In genomic region chr6:27130668-27131428, GRCh38 we compare ENCODE assay signal across 8 cellular contexts.
A peak's percentile ranks its signal among the peaks of the same experiment; 100 is the strongest.
DNase-seq lines count a peak whose midpoint lies in the region; ATAC-seq and TF ChIP-seq lines count a peak whose summit lies in the region.

No MANE protein-coding gene starts in this region.

- TF ChIP-seq CTCF in RWPE1 (conservative IDR thresholded peaks at IDR 0.05; ENCODE audit: low read depth), result no peak

- peak overlapping the region in 1 of 2 donors; percentile 62 for H3K9ac ChIP-seq in stomach smooth muscle (ENCODE audit: low read length in 2 of 2)

- intact Hi-C loops in left colon (cut with DNase I, micrococcal nuclease), result no loop called here

- in situ Hi-C loops in HAP-1 (cut with MboI; ENCODE audit: low sequenced_read_pairs), result loop anchor here (5.0 kb wide), 2 partner anchors 859 to 934 kb away; a partner anchor contains a TSS

- H3K27ac ChIP-seq in RWPE1 (peak overlapping the region; percentile 99), iPS DF 6.9 (ENCODE audit: low read length) (no peak overlapping the region), stomach smooth muscle (ENCODE audit: low read length) (peak overlapping the region; percentile 89)

- CTCF ChIA-PET in RWPE1 (lab: Yijun Ruan, JAX), result interaction anchor here (0.6 kb wide), 1 partner anchor 17 kb away, joined by 5 read pairs; no protein-coding TSS in a partner anchor

- H3K4me1 ChIP-seq in HAP-1, result peaks cover 41% of the 10 kb centered on the region
- no peaks in the 10 kb centered on the region; the same call in none of the 2 replicates for H3K4me1 ChIP-seq in iPS DF 6.9 (ENCODE audit: control insufficient read depth, insufficient read depth, low read length)
- H3K4me1 ChIP-seq in stomach smooth muscle (ENCODE audit: control insufficient read depth, insufficient read depth, low read length), result peaks cover 4% of the 10 kb centered on the region

- peak in 1 of 2 experiments; percentile 25 for DNase-seq in HAP-1 (ENCODE audit: low spot score in 2 of 2)
- no peak for DNase-seq in RWPE1 (ENCODE audit: low spot score)
- DNase-seq in iPS DF 6.9 (ENCODE audit: low read depth, low spot score), result no peak
- no peak for DNase-seq in OCI-M2 (lab: John Stamatoyannopoulos, UW; ENCODE audit: unreplicated experiment)
- DNase-seq in stimulated activated CD4-positive, alpha-beta T cell treated with anti-CD3 and anti-CD28 coated beads, Interleukin-15, amount 100 ng/mL, for 24 hours, result no peak
- DNase-seq in left colon, result no peak

- H3K36me3 ChIP-seq in HAP-1 (replicated peaks) (no peaks in the 10 kb centered on the region), iPS DF 6.9 (ENCODE audit: control insufficient read depth, insufficient read depth, low read length) (no peaks in the 10 kb centered on the region), stomach smooth muscle (ENCODE audit: control insufficient read depth in 2 of 2, insufficient read depth in 2 of 2, low read length in 2 of 2) (no peaks in the 10 kb centered on the region)

- WGBS in iPS DF 6.9 (ENCODE audit: insufficient coverage, insufficient read length), result no CpG with 5 or more reads among the region's 7 CpGs

- H3K27me3 ChIP-seq in HAP-1 (ENCODE audit: low read depth) (no peaks in the 10 kb centered on the region), iPS DF 6.9 (ENCODE audit: control insufficient read depth, insufficient read depth, low read length) (no peaks in the 10 kb centered on the region), stomach smooth muscle (ENCODE audit: control insufficient read depth in 1 of 2, insufficient read depth in 2 of 2, low read length in 2 of 2) (no peaks in the 10 kb centered on the region)

- ATAC-seq in left colon, result no peak
- ATAC-seq in GM19452 (IDR thresholded peaks at IDR 0.05; ENCODE audit: unreplicated experiment), result no peak

- H3K9me3 ChIP-seq in HAP-1 (no peaks in the 10 kb centered on the region; the same call in 1 of the 2 replicates), iPS DF 6.9 (ENCODE audit: control insufficient read depth, insufficient read depth, low read length) (no peaks in the 10 kb centered on the region), stomach smooth muscle (ENCODE audit: control insufficient read depth in 2 of 2, low read length in 2 of 2) (no peaks in the 10 kb centered on the region)

- H3K4me3 ChIP-seq in HAP-1 (peak overlapping the region; percentile 51), iPS DF 6.9 (ENCODE audit: low read length) (peak overlapping the region; percentile 89; the same call in 1 of the 2 replicates), stomach smooth muscle (ENCODE audit: low read length in 2 of 2) (peak overlapping the region; percentile 79 to 84)

- POLR2A ChIA-PET in RWPE1 (lab: Yijun Ruan, JAX; ENCODE audit: low non-redundant PET), result interaction anchor here (0.8 kb wide), 1 partner anchor 16 kb away, joined by 3 read pairs; a partner anchor contains a TSS
